ENCODE assay signal across 1 cellular context in the genomic region with DNA sequence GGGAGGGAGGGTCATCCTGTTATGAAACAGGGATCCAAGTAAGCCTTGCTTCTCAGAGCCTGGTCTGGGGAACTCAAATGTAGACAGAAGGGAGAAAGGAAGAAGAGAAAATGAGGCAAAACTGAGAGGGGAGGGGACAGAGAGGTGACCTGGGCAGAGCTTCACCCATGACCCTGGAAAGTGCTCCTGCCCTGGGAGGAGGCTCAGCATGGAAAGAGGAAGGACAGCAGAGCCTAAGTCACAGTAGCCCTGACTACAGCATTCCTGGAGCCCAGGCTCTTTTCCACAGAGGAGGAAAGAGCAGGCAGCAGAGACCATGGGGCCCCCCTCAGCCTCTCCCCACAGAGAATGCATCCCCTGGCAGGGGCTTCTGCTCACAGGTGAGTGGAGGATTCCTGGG.
TF ChIP-seq lines count a peak whose summit lies in the region.

A gene (plus strand): TSS at position 226 of the 400 bp plus-strand sequence. CDS start 91 bp downstream, at position 317.

TF ChIP-seq in HepG2, 621 proteins besides CTCF, POLR2A, EP300 and RAD21:
- no peak for TF ChIP-seq GLI4 (CRISPR knock-in tag; IDR thresholded peaks at IDR 0.05; ENCODE audit: borderline replicate concordance)
- no peak for TF ChIP-seq ZNF746 (CRISPR knock-in tag; IDR thresholded peaks at IDR 0.05)
- TF ChIP-seq MAF1 (CRISPR knock-in tag; IDR thresholded peaks at IDR 0.05; ENCODE audit: borderline replicate concordance), result no peak
- no peak for TF ChIP-seq ZFX (CRISPR knock-in tag; IDR thresholded peaks at IDR 0.05; ENCODE audit: low read depth)
- TF ChIP-seq ZMYM4 (CRISPR knock-in tag; IDR thresholded peaks at IDR 0.05), result no peak
- TF ChIP-seq ZNF674 (CRISPR knock-in tag; IDR thresholded peaks at IDR 0.05; ENCODE audit: low read depth), result no peak
- TF ChIP-seq ZNF317 (CRISPR knock-in tag; IDR thresholded peaks at IDR 0.05), result no peak
- no peak for TF ChIP-seq MXI1 (IDR thresholded peaks at IDR 0.05; ENCODE audit: borderline replicate concordance, low read depth, low read length)
- TF ChIP-seq, protein P1, sequence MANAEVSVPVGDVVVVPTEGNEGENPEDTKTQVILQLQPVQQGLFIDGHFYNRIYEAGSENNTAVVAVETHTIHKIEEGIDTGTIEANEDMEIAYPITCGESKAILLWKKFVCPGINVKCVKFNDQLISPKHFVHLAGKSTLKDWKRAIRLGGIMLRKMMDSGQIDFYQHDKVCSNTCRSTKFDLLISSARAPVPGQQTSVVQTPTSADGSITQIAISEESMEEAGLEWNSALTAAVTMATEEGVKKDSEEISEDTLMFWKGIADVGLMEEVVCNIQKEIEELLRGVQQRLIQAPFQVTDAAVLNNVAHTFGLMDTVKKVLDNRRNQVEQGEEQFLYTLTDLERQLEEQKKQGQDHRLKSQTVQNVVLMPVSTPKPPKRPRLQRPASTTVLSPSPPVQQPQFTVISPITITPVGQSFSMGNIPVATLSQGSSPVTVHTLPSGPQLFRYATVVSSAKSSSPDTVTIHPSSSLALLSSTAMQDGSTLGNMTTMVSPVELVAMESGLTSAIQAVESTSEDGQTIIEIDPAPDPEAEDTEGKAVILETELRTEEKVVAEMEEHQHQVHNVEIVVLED (CRISPR knock-in tag; IDR thresholded peaks at IDR 0.05; ENCODE audit: borderline replicate concordance), result no peak
- TF ChIP-seq ZFP36L2 (CRISPR knock-in tag; IDR thresholded peaks at IDR 0.05), result no peak
- TF ChIP-seq MAZ (IDR thresholded peaks at IDR 0.05; ENCODE audit: borderline replicate concordance, low read depth, low read length), result no peak
- TF ChIP-seq MAZ (CRISPR knock-in tag; IDR thresholded peaks at IDR 0.05; ENCODE audit: low read depth), result no peak
- TF ChIP-seq CHD4 (IDR thresholded peaks at IDR 0.05; ENCODE audit: borderline replicate concordance, low read length), result no peak
- TF ChIP-seq, protein P2, sequence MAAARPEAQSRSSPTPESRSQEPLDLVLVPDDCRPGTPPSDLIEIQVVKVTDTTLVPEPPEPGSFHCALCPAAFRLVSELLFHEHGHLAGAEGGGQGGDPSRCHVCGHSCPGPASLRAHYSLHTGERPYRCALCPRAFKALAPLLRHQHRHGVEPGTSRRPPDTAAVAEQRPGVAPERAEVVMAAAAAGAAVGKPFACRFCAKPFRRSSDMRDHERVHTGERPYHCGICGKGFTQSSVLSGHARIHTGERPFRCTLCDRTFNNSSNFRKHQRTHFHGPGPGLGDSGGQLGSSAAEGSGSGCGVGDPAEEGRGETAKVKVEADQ (CRISPR knock-in tag; IDR thresholded peaks at IDR 0.05; ENCODE audit: borderline replicate concordance), result no peak
- no peak for TF ChIP-seq ZNF333 (CRISPR knock-in tag; IDR thresholded peaks at IDR 0.05; ENCODE audit: borderline replicate concordance)
- TF ChIP-seq, protein P3, sequence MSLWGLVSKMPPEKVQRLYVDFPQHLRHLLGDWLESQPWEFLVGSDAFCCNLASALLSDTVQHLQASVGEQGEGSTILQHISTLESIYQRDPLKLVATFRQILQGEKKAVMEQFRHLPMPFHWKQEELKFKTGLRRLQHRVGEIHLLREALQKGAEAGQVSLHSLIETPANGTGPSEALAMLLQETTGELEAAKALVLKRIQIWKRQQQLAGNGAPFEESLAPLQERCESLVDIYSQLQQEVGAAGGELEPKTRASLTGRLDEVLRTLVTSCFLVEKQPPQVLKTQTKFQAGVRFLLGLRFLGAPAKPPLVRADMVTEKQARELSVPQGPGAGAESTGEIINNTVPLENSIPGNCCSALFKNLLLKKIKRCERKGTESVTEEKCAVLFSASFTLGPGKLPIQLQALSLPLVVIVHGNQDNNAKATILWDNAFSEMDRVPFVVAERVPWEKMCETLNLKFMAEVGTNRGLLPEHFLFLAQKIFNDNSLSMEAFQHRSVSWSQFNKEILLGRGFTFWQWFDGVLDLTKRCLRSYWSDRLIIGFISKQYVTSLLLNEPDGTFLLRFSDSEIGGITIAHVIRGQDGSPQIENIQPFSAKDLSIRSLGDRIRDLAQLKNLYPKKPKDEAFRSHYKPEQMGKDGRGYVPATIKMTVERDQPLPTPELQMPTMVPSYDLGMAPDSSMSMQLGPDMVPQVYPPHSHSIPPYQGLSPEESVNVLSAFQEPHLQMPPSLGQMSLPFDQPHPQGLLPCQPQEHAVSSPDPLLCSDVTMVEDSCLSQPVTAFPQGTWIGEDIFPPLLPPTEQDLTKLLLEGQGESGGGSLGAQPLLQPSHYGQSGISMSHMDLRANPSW (CRISPR knock-in tag; IDR thresholded peaks at IDR 0.05; ENCODE audit: borderline replicate concordance), result no peak
